ENCODE assay signal across 2 cellular contexts in genomic region chr12:31965090-31965489, GRCh38.
TF ChIP-seq lines count a peak whose summit lies in the region.

No MANE protein-coding gene starts in this region.

TF ChIP-seq in WTC11, 78 proteins besides CTCF, POLR2A, EP300 and RAD21 (continued from another document):
- TF ChIP-seq ESRRA (CRISPR knock-in tag; IDR thresholded peaks at IDR 0.05; ENCODE audit: borderline replicate concordance): no peak
- no peak for TF ChIP-seq PREB (CRISPR knock-in tag; IDR thresholded peaks at IDR 0.05; ENCODE audit: borderline replicate concordance)
- TF ChIP-seq FOXP4 (CRISPR knock-in tag; IDR thresholded peaks at IDR 0.05): no peak
- TF ChIP-seq GABPB1 (CRISPR knock-in tag; IDR thresholded peaks at IDR 0.05): no peak
- TF ChIP-seq IRF2 (CRISPR knock-in tag; IDR thresholded peaks at IDR 0.05; ENCODE audit: borderline replicate concordance, low read depth): no peak
- TF ChIP-seq EMX1 (CRISPR knock-in tag; IDR thresholded peaks at IDR 0.05): no peak
- TF ChIP-seq PRDM15 (CRISPR knock-in tag; IDR thresholded peaks at IDR 0.05): no peak
- no peak for TF ChIP-seq ERG (CRISPR knock-in tag; IDR thresholded peaks at IDR 0.05)
- TF ChIP-seq NFATC4 (CRISPR knock-in tag; IDR thresholded peaks at IDR 0.05): no peak
- TF ChIP-seq TEAD4 (CRISPR knock-in tag; IDR thresholded peaks at IDR 0.05): no peak
- no peak for TF ChIP-seq ZNF219 (CRISPR knock-in tag; IDR thresholded peaks at IDR 0.05; ENCODE audit: borderline replicate concordance)
- TF ChIP-seq TP53 (CRISPR knock-in tag; IDR thresholded peaks at IDR 0.05): no peak
- TF ChIP-seq ZNF425 (CRISPR knock-in tag; conservative IDR thresholded peaks at IDR 0.05): no peak
- no peak for TF ChIP-seq NR1H2 (CRISPR knock-in tag; IDR thresholded peaks at IDR 0.05)
- no peak for TF ChIP-seq ZMAT4 (CRISPR knock-in tag; IDR thresholded peaks at IDR 0.05)

TF ChIP-seq in HepG2, 621 proteins besides CTCF, POLR2A, EP300 and RAD21 (continued from another document):
- TF ChIP-seq CERS6 (CRISPR knock-in tag; IDR thresholded peaks at IDR 0.05): no peak
- no peak for TF ChIP-seq MAFK (conservative IDR thresholded peaks at IDR 0.05 in 1 of 2, IDR thresholded peaks at IDR 0.05 in 1 of 2; ENCODE audit: low read length in 2 of 2)
- TF ChIP-seq STAG1 (CRISPR knock-in tag; IDR thresholded peaks at IDR 0.05): no peak
- TF ChIP-seq ZNF24 (IDR thresholded peaks at IDR 0.05): no peak
- no peak for TF ChIP-seq ZNF878 (CRISPR knock-in tag; IDR thresholded peaks at IDR 0.05)
- no peak for TF ChIP-seq SIN3A (IDR thresholded peaks at IDR 0.05; ENCODE audit: borderline replicate concordance, low read depth, low read length)
- TF ChIP-seq JDP2 (CRISPR knock-in tag; IDR thresholded peaks at IDR 0.05; ENCODE audit: borderline replicate concordance): no peak
- no peak for TF ChIP-seq ZNF704 (CRISPR knock-in tag; IDR thresholded peaks at IDR 0.05; ENCODE audit: borderline replicate concordance)
- TF ChIP-seq SIN3B (IDR thresholded peaks at IDR 0.05; ENCODE audit: low read length): no peak
- no peak for TF ChIP-seq NFATC3 (CRISPR knock-in tag; IDR thresholded peaks at IDR 0.05)
- no peak for TF ChIP-seq ZBTB8A (CRISPR knock-in tag; IDR thresholded peaks at IDR 0.05; ENCODE audit: borderline replicate concordance, low read depth)
- no peak for TF ChIP-seq ZNF276 (CRISPR knock-in tag; IDR thresholded peaks at IDR 0.05; ENCODE audit: low read depth)
